ENCODE assay signal across 13 cellular contexts in the genomic region with DNA sequence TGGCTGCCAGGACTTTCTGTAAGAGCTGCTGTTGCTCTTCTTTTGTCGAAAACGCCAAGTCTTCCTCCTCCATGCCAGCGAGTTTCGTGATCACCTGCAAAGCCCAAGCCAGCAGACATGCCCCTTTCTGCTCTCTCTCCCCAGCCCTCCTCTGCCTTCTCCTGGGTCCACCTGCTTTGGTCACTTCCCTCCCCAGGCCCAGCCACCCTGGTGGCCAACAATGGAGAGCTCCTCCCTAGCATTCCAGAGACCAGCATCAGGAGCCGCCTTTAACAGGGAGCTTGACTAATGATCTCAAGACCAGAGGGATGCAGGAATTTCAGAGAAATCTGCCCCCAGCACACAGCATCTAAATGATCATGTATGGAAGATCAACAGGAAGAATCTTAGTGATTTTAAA. TPM values are rescaled to one million over a fixed set of nuclear protein-coding genes. Genes with fewer than 3 reads are reported as not detected.
DNase-seq lines count a peak whose midpoint lies in the region; TF ChIP-seq lines count a peak whose summit lies in the region.
"Had no signal": no experiment of that assay in that cellular context is flagged by ENCODE, and none has a peak within 500 bp of the region (broad histone marks: within the 10 kb centered on the region; RNA-seq: fewer than 3 reads in every experiment).

No MANE protein-coding gene starts in this region.

- H3K9ac ChIP-seq in Karpas-422 (ENCODE audit: low read length) = no peak overlapping the region
- H3K9ac ChIP-seq: BLaER1 treated with 17β-estradiol and CSF1 and Interleukin-3, amounts not matched to agents 10 nM and 100 nM had no signal

- no peaks in the 10 kb centered on the region for H3K4me1 ChIP-seq in Karpas-422 (ENCODE audit: low read length)

- no peaks in the 10 kb centered on the region for H4K20me1 ChIP-seq in Karpas-422 (ENCODE audit: insufficient read depth, low read depth, low read length)

- H3K9me2 ChIP-seq in Karpas-422 (replicated peaks; ENCODE audit: insufficient read depth, low read length) = no peaks in the 10 kb centered on the region

- POLR2A ChIA-PET in activated CD4-positive, alpha-beta T cell treated with anti-CD3 and anti-CD28 coated beads, Interleukin-2, amount 10 ng/mL, durations not matched to agents 7 days and 5 days (lab: Charles Lee) = no interaction called here
- POLR2A ChIA-PET in RWPE1 (lab: Yijun Ruan, JAX; ENCODE audit: low non-redundant PET) = no interaction called here

- H3K27ac ChIP-seq in RWPE1 = 0 out of 2 replicates have a peak overlapping the region, but pooled peaks have one; percentile 9
- H3K27ac ChIP-seq in Karpas-422 (ENCODE audit: low read length) = no peak overlapping the region
- H3K27ac ChIP-seq: BLaER1 treated with 17β-estradiol and CSF1 and Interleukin-3, amounts not matched to agents 10 nM and 100 nM had no signal

- no peaks in the 10 kb centered on the region for H3K27me3 Mint-ChIP-seq in activated CD4-positive, alpha-beta T cell treated with anti-CD3 and anti-CD28 coated beads, Interleukin-2, amount 10 ng/mL, durations not matched to agents 7 days and 5 days
- H3K27me3 Mint-ChIP-seq in endothelial cell (ENCODE audit: unreplicated experiment) = peaks cover 1% of the 10 kb centered on the region
- H3K27me3 Mint-ChIP-seq in neural crest cell (ENCODE audit: low read depth) = no peaks in the 10 kb centered on the region
- H3K27me3 Mint-ChIP-seq: CD4-positive, CD25-positive, alpha-beta regulatory T cell had no signal

- H3K36me3 Mint-ChIP-seq in activated CD4-positive, alpha-beta T cell treated with anti-CD3 and anti-CD28 coated beads, Interleukin-2, amount 10 ng/mL, durations not matched to agents 7 days and 5 days (ENCODE audit: low read depth) = peaks cover 52% of the 10 kb centered on the region
- H3K36me3 Mint-ChIP-seq in endothelial cell (ENCODE audit: low read depth, unreplicated experiment) (peaks cover 44% of the 10 kb centered on the region), neural crest cell (ENCODE audit: low read depth) (peaks cover 34% of the 10 kb centered on the region)

- H3K36me3 ChIP-seq in Karpas-422 (ENCODE audit: insufficient read depth, low read length) = peaks cover 28% of the 10 kb centered on the region

- no peak for DNase-seq in activated CD4-positive, alpha-beta T cell treated with anti-CD3 and anti-CD28 coated beads, Interleukin-2, amount 10 ng/mL, durations not matched to agents 7 days and 5 days
- DNase-seq in activated CD4-positive, alpha-beta T cell treated with anti-CD3 and anti-CD28 coated beads, Interleukin-2, amount 50 U/mL, for 1 hour = no peak
- no peak for DNase-seq in RWPE1 (ENCODE audit: low spot score)
- no peak for DNase-seq in endothelial cell (ENCODE audit: low spot score)
- DNase-seq in neural crest cell (ENCODE audit: low read depth, low spot score) = no peak
- DNase-seq in Karpas-422 = no peak
- DNase-seq in NCI-H1048 (lab: John Stamatoyannopoulos, UW) = no peak
- no peak for DNase-seq in ureter (ENCODE audit: low spot score)
- DNase-seq: 8988T; CD4-positive, CD25-positive, alpha-beta regulatory T cell; HCEC 1CT; HFFc6 had no signal

- H3K4me2 ChIP-seq in Karpas-422 (ENCODE audit: low read depth, low read length, poor library complexity, severe bottlenecking) = no peak overlapping the region
- H3K4me2 ChIP-seq: BLaER1 treated with 17β-estradiol and CSF1 and Interleukin-3, amounts not matched to agents 10 nM and 100 nM had no signal

- no peaks in the 10 kb centered on the region for H3K79me2 ChIP-seq in Karpas-422 (ENCODE audit: low read length)

- peak overlapping the region; percentile 14 for H3K27ac Mint-ChIP-seq in activated CD4-positive, alpha-beta T cell treated with anti-CD3 and anti-CD28 coated beads, Interleukin-2, amount 10 ng/mL, durations not matched to agents 7 days and 5 days
- no peak overlapping the region for H3K27ac Mint-ChIP-seq in endothelial cell (ENCODE audit: unreplicated experiment)
- H3K27ac Mint-ChIP-seq in neural crest cell (ENCODE audit: unreplicated experiment) = peak overlapping the region; percentile 9
- H3K27ac Mint-ChIP-seq: HFFc6 had no signal

- no peak overlapping the region for H3K4me3 ChIP-seq in Karpas-422 (ENCODE audit: low read length)
- H3K4me3 ChIP-seq: BLaER1 treated with 17β-estradiol and CSF1 and Interleukin-3, amounts not matched to agents 10 nM and 100 nM had no signal

- no peak for TF ChIP-seq CTCF in RWPE1 (conservative IDR thresholded peaks at IDR 0.05; ENCODE audit: low read depth)
- TF ChIP-seq CTCF in endothelial cell (IDR thresholded peaks at IDR 0.05; ENCODE audit: unreplicated experiment) = no peak
- no peak for TF ChIP-seq CTCF in neural crest cell (conservative IDR thresholded peaks at IDR 0.05)

- peaks cover 5% of the 10 kb centered on the region for H3K4me1 Mint-ChIP-seq in activated CD4-positive, alpha-beta T cell treated with anti-CD3 and anti-CD28 coated beads, Interleukin-2, amount 10 ng/mL, durations not matched to agents 7 days and 5 days
- peaks cover 17% of the 10 kb centered on the region for H3K4me1 Mint-ChIP-seq in endothelial cell (ENCODE audit: unreplicated experiment)
- H3K4me1 Mint-ChIP-seq in neural crest cell = peaks cover 25% of the 10 kb centered on the region

- no peak overlapping the region for H2AFZ ChIP-seq in Karpas-422 (ENCODE audit: low read length)

- H3K9me3 ChIP-seq in Karpas-422 (ENCODE audit: low read length) = no peaks in the 10 kb centered on the region
- H3K9me3 ChIP-seq: BLaER1 treated with 17β-estradiol and CSF1 and Interleukin-3, amounts not matched to agents 10 nM and 100 nM had no signal

- CTCF ChIA-PET in activated CD4-positive, alpha-beta T cell treated with anti-CD3 and anti-CD28 coated beads, Interleukin-2, amount 10 ng/mL, durations not matched to agents 7 days and 5 days (lab: Charles Lee) = interaction anchor here (0.5 to 1.2 kb wide), 3 partner anchors 9 to 110 kb away, joined by 3 to 9 read pairs (median 4); no protein-coding TSS in a partner anchor
- CTCF ChIA-PET in RWPE1 (lab: Yijun Ruan, JAX) = no interaction called here

- H3K9me3 Mint-ChIP-seq in activated CD4-positive, alpha-beta T cell treated with anti-CD3 and anti-CD28 coated beads, Interleukin-2, amount 10 ng/mL, durations not matched to agents 7 days and 5 days = no peaks in the 10 kb centered on the region
- H3K9me3 Mint-ChIP-seq in endothelial cell (ENCODE audit: unreplicated experiment) (no peaks in the 10 kb centered on the region), neural crest cell (no peaks in the 10 kb centered on the region)
- H3K9me3 Mint-ChIP-seq: HFFc6 had no signal

- no peak overlapping the region for H3K4me3 Mint-ChIP-seq in activated CD4-positive, alpha-beta T cell treated with anti-CD3 and anti-CD28 coated beads, Interleukin-2, amount 10 ng/mL, durations not matched to agents 7 days and 5 days
- peak overlapping the region; percentile 68 for H3K4me3 Mint-ChIP-seq in endothelial cell (ENCODE audit: unreplicated experiment)
- H3K4me3 Mint-ChIP-seq in neural crest cell = no peak overlapping the region
- H3K4me3 Mint-ChIP-seq: CD4-positive, CD25-positive, alpha-beta regulatory T cell; HFFc6 had no signal

- no peaks in the 10 kb centered on the region for H3K27me3 ChIP-seq in Karpas-422 (ENCODE audit: low read length)
- H3K27me3 ChIP-seq: BLaER1 treated with 17β-estradiol and CSF1 and Interleukin-3, amounts not matched to agents 10 nM and 100 nM had no signal

RNA-seq across cellular contexts. Expression of gene ERCC3, which starts 34.6 kb away (rescaled TPM):
- total RNA-seq in activated CD4-positive, alpha-beta T cell treated with anti-CD3 and anti-CD28 coated beads, Interleukin-2, amount 10 ng/mL, durations not matched to agents 7 days and 5 days = 10 to 100 TPM; 52.1 to 53.3 TPM
- total RNA-seq in endothelial cell (ENCODE audit: unreplicated experiment) = 45.1 TPM
- total RNA-seq in neural crest cell = 63.6 and 67.4 TPM in 2 replicates
- total RNA-seq in Karpas-422 (2014; rRNA removed; shearing (Covaris generic); ENCODE audit: low replicate concordance) = 41.4 and 42.5 TPM in 2 replicates
- 44.5 TPM for total RNA-seq in ureter

RNA-seq across cellular contexts. Expression of gene CYP27C1, which starts 39.3 kb away (rescaled TPM):
- not detected for total RNA-seq in activated CD4-positive, alpha-beta T cell treated with anti-CD3 and anti-CD28 coated beads, Interleukin-2, amount 10 ng/mL, durations not matched to agents 7 days and 5 days
- 6.4 TPM for total RNA-seq in endothelial cell (ENCODE audit: unreplicated experiment)
- 10.1 and 10.2 TPM in 2 replicates for total RNA-seq in neural crest cell
- total RNA-seq in Karpas-422 (2014; rRNA removed; shearing (Covaris generic); ENCODE audit: low replicate concordance) = not detected in 2 replicates
- total RNA-seq in ureter = 0.73 TPM
- total RNA-seq: CD4-positive, CD25-positive, alpha-beta regulatory T cell had no signal
